ENCODE assay signal across 9 cellular contexts in the genomic region with DNA sequence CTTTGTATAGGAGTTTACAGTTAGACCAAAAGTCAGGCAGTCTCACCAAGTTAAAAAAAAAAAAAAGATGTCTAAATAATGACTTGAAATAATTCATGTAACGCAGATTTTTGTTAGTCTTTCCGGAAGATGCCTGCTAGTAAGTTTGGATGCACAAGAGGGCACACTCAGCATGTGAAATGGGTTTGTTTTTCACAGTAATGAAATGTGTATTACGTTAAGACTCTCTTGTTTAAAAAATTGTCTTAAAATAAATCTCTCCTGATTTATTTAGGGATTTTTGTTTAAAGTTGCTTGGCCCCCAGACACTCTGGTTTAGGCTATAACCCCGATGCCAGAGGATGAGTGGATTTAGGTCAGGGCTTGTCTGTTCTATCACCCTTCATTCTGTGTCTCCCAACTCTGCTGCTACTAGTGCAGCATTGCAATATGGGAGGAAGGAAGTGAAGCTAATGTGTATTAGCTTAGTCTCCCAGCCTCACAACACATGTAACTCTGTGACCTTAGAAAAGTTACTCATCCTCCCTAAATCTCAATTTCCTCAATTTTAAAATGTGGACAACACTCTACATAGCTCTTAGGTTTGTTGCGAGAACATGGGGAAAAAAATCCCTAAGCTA. TPM values are rescaled to one million over a fixed set of nuclear protein-coding genes. Genes with fewer than 3 reads are reported as not detected.
DNase-seq lines count a peak whose midpoint lies in the region; FAIRE-seq and TF ChIP-seq lines count a peak whose summit lies in the region.
"Had no signal": no experiment of that assay in that cellular context is flagged by ENCODE, and none has a peak within 500 bp of the region (broad histone marks: within the 10 kb centered on the region; RNA-seq: fewer than 3 reads in every experiment).

No MANE protein-coding gene starts in this region.

- DNase-seq in GM23248 (peak; percentile 61), RKO (ENCODE audit: low spot score) (peak; percentile 19), fibroblast of gingiva (ENCODE audit: low read depth) (peak; percentile 55), retinal pigment epithelial cell (ENCODE audit: low read depth) (no peak), NAMALWA (ENCODE audit: low spot score) (no peak), NCI-H2081 treated with DMSO at 0.1 percent for 48 hours (lab: John Stamatoyannopoulos, UW) (no peak), kidney (no peak)
- DNase-seq: mammary epithelial cell, T1000 had no signal

- H4K20me1 ChIP-seq in GM23248 (ENCODE audit: insufficient read depth): no peaks in the 10 kb centered on the region

- H3K9me2 ChIP-seq in GM23248 (ENCODE audit: insufficient read depth): no peaks in the 10 kb centered on the region

- H3K4me3 ChIP-seq in GM23248 (no peak overlapping the region), retinal pigment epithelial cell (ENCODE audit: low read length) (no peak overlapping the region), kidney (ENCODE audit: low read length in 2 of 2) (no peak overlapping the region)

- H3K36me3 ChIP-seq in GM23248 (ENCODE audit: low read depth) (peaks cover 74% of the 10 kb centered on the region), kidney (ENCODE audit: control insufficient read depth in 1 of 2, insufficient read depth in 2 of 2, low read length in 2 of 2) (peaks cover 2 to 12% of the 10 kb centered on the region in 2 donors)

- no peak overlapping the region for H3K4me2 ChIP-seq in GM23248 (ENCODE audit: unreplicated experiment)

- H3F3A ChIP-seq in GM23248 (ENCODE audit: insufficient read depth): no peaks in the 10 kb centered on the region

- in situ Hi-C loops in GM23248 (cut with MboI): loop anchor here (10.0 kb wide), 2 partner anchors 78 to 608 kb away; partner anchors contain the start of gene PTGER3

- intact Hi-C loops in kidney (cut with DNase I): no loop called here

- H3K79me2 ChIP-seq in GM23248 (ENCODE audit: insufficient read depth): no peaks in the 10 kb centered on the region

- H3K9me3 ChIP-seq in GM23248 (ENCODE audit: low read depth): no peaks in the 10 kb centered on the region
- no peaks in the 10 kb centered on the region for H3K9me3 ChIP-seq in kidney (ENCODE audit: control insufficient read depth in 1 of 2, low read length in 2 of 2)

- no peak overlapping the region for H3K9ac ChIP-seq in GM23248
- no peak overlapping the region for H3K9ac ChIP-seq in kidney (ENCODE audit: low read length in 2 of 2)

- no peak for FAIRE-seq in kidney (lab: Jason Lieb, UNC)

- no peak overlapping the region for H3K27ac ChIP-seq in GM23248
- no peak overlapping the region for H3K27ac ChIP-seq in kidney (ENCODE audit: low read depth in 2 of 2, low read length in 2 of 2)

- no peaks in the 10 kb centered on the region for H3K27me3 ChIP-seq in GM23248 (replicated peaks; ENCODE audit: insufficient read depth)

- 33 to 35% methylated on average over 5 of the region's 5 CpGs for WGBS in GM23248 (ENCODE audit: low coverage in 1 of 2, low lambda C conversion rate in 2 of 2, missing lambda C conversion rate in 2 of 2), 2 experiments

- no peaks in the 10 kb centered on the region for H3K4me1 ChIP-seq in GM23248 (ENCODE audit: insufficient read depth)
- no peaks in the 10 kb centered on the region for H3K4me1 ChIP-seq in kidney (ENCODE audit: control insufficient read depth in 1 of 2, insufficient read depth in 1 of 2, low read depth in 1 of 2, low read length in 2 of 2)

- TF ChIP-seq CTCF in retinal pigment epithelial cell (conservative IDR thresholded peaks at IDR 0.05; ENCODE audit: low read depth, low read length) (peak; percentile 39), kidney (IDR thresholded peaks at IDR 0.05; ENCODE audit: borderline replicate concordance, extremely low read depth, insufficient read depth) (no peak)

- 0 out of 2 replicates have a peak overlapping the region, but pooled peaks have one; percentile 5 for H2AFZ ChIP-seq in GM23248

RNA-seq across cellular contexts. Expression of gene CTH, which starts 25.7 kb away (rescaled TPM):
- 14.9 and 20.6 TPM in 2 replicates for total RNA-seq in GM23248 (2014; rRNA removed; shearing (Covaris generic))
- polyA plus RNA-seq in GM23248 (2016; fragmentation: Nextera tagmentation; extraction: Ambion mirVana): 27.1 and 28.9 TPM in 2 replicates
- total RNA-seq in kidney: 6.5 TPM
- polyA plus RNA-seq in kidney (ENCODE audit: insufficient read depth, low read depth, low replicate concordance): 7.5 TPM

Comparison
In these comparisons a context has a peak if more than half of its experiments do, and no peak if none do; other contexts are left out.
1. DNase-seq: peak in GM23248 (single experiment), RKO (single experiment) and fibroblast of gingiva (single experiment); none in retinal pigment epithelial cell (single experiment), NAMALWA (single experiment), NCI-H2081 treated with DMSO at 0.1 percent for 48 hours (single experiment) and kidney (single experiment).